ENCODE assay signal across 1 cellular context in the genomic region with DNA sequence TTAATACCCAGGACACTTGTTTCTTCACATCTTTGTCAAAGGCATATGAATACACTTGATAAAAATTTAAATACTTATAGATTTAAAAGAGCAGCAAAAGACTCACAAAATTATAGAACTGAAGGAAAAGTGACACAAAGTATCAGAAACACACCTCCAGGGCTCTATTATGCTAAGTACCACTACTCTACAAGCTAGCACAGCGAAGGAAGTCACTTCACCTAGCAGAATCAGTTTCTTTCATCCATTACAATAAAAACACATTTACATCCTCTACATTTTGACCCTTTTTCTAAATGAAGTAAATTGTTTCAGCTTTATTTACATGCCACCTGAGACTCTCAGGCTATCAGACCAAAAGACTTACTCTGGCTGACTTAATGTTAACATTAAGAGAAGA.
TF ChIP-seq lines count a peak whose summit lies in the region.

No MANE protein-coding gene starts in this region.

TF ChIP-seq in K562, 482 proteins besides CTCF, POLR2A, EP300 and RAD21:
- no peak for TF ChIP-seq NFE2 (IDR thresholded peaks at IDR 0.05; ENCODE audit: low read depth)
- TF ChIP-seq ZBTB8A (IDR thresholded peaks at IDR 0.05; ENCODE audit: partially characterized antibody), result no peak
- TF ChIP-seq, protein P1, sequence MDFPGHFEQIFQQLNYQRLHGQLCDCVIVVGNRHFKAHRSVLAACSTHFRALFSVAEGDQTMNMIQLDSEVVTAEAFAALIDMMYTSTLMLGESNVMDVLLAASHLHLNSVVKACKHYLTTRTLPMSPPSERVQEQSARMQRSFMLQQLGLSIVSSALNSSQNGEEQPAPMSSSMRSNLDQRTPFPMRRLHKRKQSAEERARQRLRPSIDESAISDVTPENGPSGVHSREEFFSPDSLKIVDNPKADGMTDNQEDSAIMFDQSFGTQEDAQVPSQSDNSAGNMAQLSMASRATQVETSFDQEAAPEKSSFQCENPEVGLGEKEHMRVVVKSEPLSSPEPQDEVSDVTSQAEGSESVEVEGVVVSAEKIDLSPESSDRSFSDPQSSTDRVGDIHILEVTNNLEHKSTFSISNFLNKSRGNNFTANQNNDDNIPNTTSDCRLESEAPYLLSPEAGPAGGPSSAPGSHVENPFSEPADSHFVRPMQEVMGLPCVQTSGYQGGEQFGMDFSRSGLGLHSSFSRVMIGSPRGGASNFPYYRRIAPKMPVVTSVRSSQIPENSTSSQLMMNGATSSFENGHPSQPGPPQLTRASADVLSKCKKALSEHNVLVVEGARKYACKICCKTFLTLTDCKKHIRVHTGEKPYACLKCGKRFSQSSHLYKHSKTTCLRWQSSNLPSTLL (IDR thresholded peaks at IDR 0.05), result no peak
- no peak for TF ChIP-seq HBP1 (CRISPR knock-in tag; IDR thresholded peaks at IDR 0.05)
- no peak for TF ChIP-seq CBFA2T3 (IDR thresholded peaks at IDR 0.05)
- TF ChIP-seq ZC3H8 (IDR thresholded peaks at IDR 0.05), result no peak
